8 cellular contexts compared by ENCODE assay signal in the genomic region with DNA sequence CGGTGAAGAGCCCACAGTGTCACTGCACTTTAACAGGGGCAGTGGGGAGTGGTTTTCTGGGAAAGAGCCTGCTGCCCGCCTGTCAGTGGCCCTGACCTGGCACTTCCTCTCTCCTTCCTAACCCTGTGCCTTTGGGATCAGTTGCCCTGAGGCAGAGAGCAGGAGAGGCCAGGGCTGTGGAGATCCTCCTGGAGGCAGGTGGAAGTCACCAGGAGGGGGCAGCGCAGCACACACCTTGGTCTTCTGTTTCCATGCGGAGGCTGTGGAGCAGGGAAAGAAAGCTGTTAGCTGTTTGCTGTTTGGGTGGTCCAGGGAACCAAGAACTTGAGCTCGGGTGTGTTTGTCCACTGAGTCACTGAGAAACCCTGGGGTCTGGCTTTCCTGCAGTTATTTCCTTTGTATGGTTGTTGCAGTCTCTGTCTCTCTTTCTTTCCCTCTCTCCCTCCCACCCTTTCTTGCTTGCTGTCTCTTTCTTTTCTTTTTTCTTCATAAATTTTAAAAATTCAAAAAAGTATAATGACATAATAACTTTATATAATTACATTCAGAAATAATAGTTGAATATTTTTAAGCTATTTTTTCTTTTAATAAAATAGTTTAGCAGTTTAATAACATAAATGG. TPM values are rescaled to one million over a fixed set of nuclear protein-coding genes. Genes with fewer than 3 reads are reported as not detected.
DNase-seq lines count a peak whose midpoint lies in the region; ATAC-seq and TF ChIP-seq lines count a peak whose summit lies in the region.

No MANE protein-coding gene starts in this region.

- intact Hi-C loops in head of caudate nucleus (cut with DNase I) = loop anchor here (10.0 kb wide), 1 partner anchor 87 kb away; no protein-coding TSS in a partner anchor

- ATAC-seq in GM19397 (IDR thresholded peaks at IDR 0.05; ENCODE audit: unreplicated experiment) = no peak

- H3K27me3 Mint-ChIP-seq in progenitor cell of endocrine pancreas = no peaks in the 10 kb centered on the region

- peak overlapping the region; percentile 14 for H3K27ac Mint-ChIP-seq in progenitor cell of endocrine pancreas

- TF ChIP-seq CTCF in progenitor cell of endocrine pancreas (IDR thresholded peaks at IDR 0.05; ENCODE audit: unreplicated experiment) = peak; percentile 76

- peak; percentile 8 for DNase-seq in DMS153 (lab: John Stamatoyannopoulos, UW)
- peak; percentile 68 for DNase-seq in H4 (ENCODE audit: low spot score)
- peak; percentile 46 for DNase-seq in NCI-H510A treated with DMSO at 0.1 percent for 48 hours (lab: John Stamatoyannopoulos, UW)
- peak; percentile 18 for DNase-seq in activated effector memory CD4-positive, alpha-beta T cell treated with Interleukin-2 at 50 U/mL for 16 hours
- DNase-seq in head of caudate nucleus = peak; percentile 24 to 89 (median 72)
- DNase-seq in progenitor cell of endocrine pancreas (ENCODE audit: low spot score, unreplicated experiment) = peak; percentile 59
- no peak for DNase-seq in HCEC 1CT

- H3K9me3 Mint-ChIP-seq in progenitor cell of endocrine pancreas (ENCODE audit: low read depth) = no peaks in the 10 kb centered on the region

- H3K4me3 Mint-ChIP-seq in progenitor cell of endocrine pancreas (ENCODE audit: low read depth) = no peak overlapping the region

- H3K36me3 Mint-ChIP-seq in progenitor cell of endocrine pancreas (ENCODE audit: insufficient read depth) = no peaks in the 10 kb centered on the region

- no peaks in the 10 kb centered on the region for H3K4me1 Mint-ChIP-seq in progenitor cell of endocrine pancreas (ENCODE audit: low read depth)

RNA-seq across cellular contexts. Expression of a gene that starts 28.1 kb away (rescaled TPM):
- total RNA-seq in H4 (2014; rRNA removed; shearing (Covaris generic)) = 0.10 and 0.39 TPM in 2 replicates
- total RNA-seq in progenitor cell of endocrine pancreas = 4.7 and 7.8 TPM in 2 replicates
